1 cellular context compared by ENCODE assay signal in the genomic region with DNA sequence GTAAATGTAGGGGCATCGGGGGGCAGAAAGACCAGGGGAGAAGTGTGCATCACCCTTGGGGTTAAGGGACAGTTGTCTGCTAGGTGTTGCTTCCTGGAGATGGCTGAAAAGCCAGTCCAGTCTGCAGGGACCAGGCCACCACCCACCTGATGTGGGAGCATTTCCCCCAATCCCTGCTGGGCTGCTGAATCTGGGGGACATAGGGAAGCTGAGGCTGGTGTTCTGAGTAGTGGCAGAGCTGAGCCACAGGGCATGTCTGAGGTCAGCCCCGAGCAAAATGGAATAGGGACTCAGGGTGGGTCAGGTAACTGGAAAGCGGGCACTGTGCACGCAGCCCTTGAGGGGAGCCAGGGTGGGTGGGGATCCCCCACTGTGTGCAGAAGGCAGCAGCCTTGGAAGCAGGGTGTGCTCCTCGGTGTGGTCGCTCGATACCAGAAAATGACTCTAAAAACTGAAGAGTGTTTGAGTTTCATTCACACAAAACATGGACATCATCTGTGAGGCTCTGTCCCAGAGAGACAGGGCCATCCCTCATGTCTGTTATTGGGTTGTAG.
TF ChIP-seq lines count a peak whose summit lies in the region.

No MANE protein-coding gene starts in this region.

TF ChIP-seq in HCT116, 20 proteins besides CTCF, POLR2A, EP300 and RAD21:
- TF ChIP-seq SRF (IDR thresholded peaks at IDR 0.05; ENCODE audit: low read depth) (no peak), TCF7L2 (IDR thresholded peaks at IDR 0.05; ENCODE audit: borderline replicate concordance, extremely low read depth, insufficient read depth, insufficient read length) (no peak), EGR1 (IDR thresholded peaks at IDR 0.05; ENCODE audit: low read depth) (no peak), YY1 (IDR thresholded peaks at IDR 0.05; ENCODE audit: extremely low read depth, insufficient replicate concordance, low read depth, low read length) (no peak), EZH2 (IDR thresholded peaks at IDR 0.05) (no peak), ZFX (IDR thresholded peaks at IDR 0.05) (no peak), ZNF274 (IDR thresholded peaks at IDR 0.05; ENCODE audit: low read depth, low read length) (no peak), CBX3 (IDR thresholded peaks at IDR 0.05; ENCODE audit: low read depth) (no peak), SP1 (IDR thresholded peaks at IDR 0.05; ENCODE audit: low read depth) (no peak), SIN3A (IDR thresholded peaks at IDR 0.05; ENCODE audit: low read depth) (no peak), EZH2phosphoT487 (IDR thresholded peaks at IDR 0.05; ENCODE audit: borderline replicate concordance) (no peak), ELF1 (IDR thresholded peaks at IDR 0.05; ENCODE audit: borderline replicate concordance, low read depth) (no peak), POLR2AphosphoS5 (IDR thresholded peaks at IDR 0.05; ENCODE audit: low read depth, low read length) (no peak; the same call in none of the 2 replicates), CEBPB (IDR thresholded peaks at IDR 0.05; ENCODE audit: low read depth) (no peak)
- TF ChIP-seq, protein P1, sequence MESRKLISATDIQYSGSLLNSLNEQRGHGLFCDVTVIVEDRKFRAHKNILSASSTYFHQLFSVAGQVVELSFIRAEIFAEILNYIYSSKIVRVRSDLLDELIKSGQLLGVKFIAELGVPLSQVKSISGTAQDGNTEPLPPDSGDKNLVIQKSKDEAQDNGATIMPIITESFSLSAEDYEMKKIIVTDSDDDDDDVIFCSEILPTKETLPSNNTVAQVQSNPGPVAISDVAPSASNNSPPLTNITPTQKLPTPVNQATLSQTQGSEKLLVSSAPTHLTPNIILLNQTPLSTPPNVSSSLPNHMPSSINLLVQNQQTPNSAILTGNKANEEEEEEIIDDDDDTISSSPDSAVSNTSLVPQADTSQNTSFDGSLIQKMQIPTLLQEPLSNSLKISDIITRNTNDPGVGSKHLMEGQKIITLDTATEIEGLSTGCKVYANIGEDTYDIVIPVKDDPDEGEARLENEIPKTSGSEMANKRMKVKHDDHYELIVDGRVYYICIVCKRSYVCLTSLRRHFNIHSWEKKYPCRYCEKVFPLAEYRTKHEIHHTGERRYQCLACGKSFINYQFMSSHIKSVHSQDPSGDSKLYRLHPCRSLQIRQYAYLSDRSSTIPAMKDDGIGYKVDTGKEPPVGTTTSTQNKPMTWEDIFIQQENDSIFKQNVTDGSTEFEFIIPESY (IDR thresholded peaks at IDR 0.05; ENCODE audit: extremely low read depth, insufficient replicate concordance, low read length) = no peak
- TF ChIP-seq, protein P2, sequence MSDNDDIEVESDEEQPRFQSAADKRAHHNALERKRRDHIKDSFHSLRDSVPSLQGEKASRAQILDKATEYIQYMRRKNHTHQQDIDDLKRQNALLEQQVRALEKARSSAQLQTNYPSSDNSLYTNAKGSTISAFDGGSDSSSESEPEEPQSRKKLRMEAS (IDR thresholded peaks at IDR 0.05) = no peak
- TF ChIP-seq, protein P3, sequence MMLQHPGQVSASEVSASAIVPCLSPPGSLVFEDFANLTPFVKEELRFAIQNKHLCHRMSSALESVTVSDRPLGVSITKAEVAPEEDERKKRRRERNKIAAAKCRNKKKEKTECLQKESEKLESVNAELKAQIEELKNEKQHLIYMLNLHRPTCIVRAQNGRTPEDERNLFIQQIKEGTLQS (IDR thresholded peaks at IDR 0.05) = no peak
- TF ChIP-seq, protein P4, sequence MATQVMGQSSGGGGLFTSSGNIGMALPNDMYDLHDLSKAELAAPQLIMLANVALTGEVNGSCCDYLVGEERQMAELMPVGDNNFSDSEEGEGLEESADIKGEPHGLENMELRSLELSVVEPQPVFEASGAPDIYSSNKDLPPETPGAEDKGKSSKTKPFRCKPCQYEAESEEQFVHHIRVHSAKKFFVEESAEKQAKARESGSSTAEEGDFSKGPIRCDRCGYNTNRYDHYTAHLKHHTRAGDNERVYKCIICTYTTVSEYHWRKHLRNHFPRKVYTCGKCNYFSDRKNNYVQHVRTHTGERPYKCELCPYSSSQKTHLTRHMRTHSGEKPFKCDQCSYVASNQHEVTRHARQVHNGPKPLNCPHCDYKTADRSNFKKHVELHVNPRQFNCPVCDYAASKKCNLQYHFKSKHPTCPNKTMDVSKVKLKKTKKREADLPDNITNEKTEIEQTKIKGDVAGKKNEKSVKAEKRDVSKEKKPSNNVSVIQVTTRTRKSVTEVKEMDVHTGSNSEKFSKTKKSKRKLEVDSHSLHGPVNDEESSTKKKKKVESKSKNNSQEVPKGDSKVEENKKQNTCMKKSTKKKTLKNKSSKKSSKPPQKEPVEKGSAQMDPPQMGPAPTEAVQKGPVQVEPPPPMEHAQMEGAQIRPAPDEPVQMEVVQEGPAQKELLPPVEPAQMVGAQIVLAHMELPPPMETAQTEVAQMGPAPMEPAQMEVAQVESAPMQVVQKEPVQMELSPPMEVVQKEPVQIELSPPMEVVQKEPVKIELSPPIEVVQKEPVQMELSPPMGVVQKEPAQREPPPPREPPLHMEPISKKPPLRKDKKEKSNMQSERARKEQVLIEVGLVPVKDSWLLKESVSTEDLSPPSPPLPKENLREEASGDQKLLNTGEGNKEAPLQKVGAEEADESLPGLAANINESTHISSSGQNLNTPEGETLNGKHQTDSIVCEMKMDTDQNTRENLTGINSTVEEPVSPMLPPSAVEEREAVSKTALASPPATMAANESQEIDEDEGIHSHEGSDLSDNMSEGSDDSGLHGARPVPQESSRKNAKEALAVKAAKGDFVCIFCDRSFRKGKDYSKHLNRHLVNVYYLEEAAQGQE (IDR thresholded peaks at IDR 0.05; ENCODE audit: low read depth) = no peak
